1 cellular context compared by ENCODE assay signal in the genomic region with DNA sequence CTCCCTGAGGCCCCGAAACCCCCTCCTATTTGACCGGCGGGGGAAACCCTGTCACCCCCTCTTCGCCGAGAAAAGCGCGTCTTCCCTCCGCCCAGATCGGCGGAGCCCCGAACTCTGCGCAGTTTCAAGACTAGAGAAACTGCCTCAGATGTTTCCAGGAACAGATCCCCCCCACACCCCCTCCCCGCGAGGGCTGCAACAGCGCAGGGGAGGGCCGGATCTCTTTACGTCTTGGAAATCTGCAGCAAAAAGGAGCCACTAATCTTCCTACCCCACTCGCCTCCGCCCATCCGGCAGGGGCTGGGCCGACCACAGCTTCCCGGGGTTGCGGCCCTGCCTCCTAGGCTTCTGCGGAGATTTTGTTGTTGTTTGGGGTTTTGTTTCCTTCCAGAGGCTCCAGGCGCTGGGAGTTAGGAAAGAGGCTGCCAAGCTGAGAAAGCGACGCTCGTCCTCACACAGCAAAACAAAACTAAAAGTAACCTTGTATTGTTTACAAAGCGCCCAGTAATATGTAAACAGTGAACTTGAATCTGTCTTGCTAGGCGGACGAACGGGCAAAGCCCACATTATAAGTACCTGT.
TF ChIP-seq lines count a peak whose summit lies in the region.

No MANE protein-coding gene starts in this region.

TF ChIP-seq in IMR-90, 13 proteins besides CTCF, POLR2A, EP300 and RAD21 (continued from another document):
- TF ChIP-seq, protein P1, sequence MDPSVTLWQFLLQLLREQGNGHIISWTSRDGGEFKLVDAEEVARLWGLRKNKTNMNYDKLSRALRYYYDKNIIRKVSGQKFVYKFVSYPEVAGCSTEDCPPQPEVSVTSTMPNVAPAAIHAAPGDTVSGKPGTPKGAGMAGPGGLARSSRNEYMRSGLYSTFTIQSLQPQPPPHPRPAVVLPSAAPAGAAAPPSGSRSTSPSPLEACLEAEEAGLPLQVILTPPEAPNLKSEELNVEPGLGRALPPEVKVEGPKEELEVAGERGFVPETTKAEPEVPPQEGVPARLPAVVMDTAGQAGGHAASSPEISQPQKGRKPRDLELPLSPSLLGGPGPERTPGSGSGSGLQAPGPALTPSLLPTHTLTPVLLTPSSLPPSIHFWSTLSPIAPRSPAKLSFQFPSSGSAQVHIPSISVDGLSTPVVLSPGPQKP (IDR thresholded peaks at IDR 0.05; ENCODE audit: borderline replicate concordance, low read depth, low read length) = no peak
- TF ChIP-seq SMC3 (IDR thresholded peaks at IDR 0.05; ENCODE audit: low read depth, low read length) (no peak), MAZ (IDR thresholded peaks at IDR 0.05; ENCODE audit: borderline replicate concordance, low read depth, low read length) (no peak), FOS (IDR thresholded peaks at IDR 0.05; ENCODE audit: low read depth, low read length) (no peak), MXI1 (IDR thresholded peaks at IDR 0.05; ENCODE audit: borderline replicate concordance, low read depth, low read length) (no peak), CHD1 (IDR thresholded peaks at IDR 0.05; ENCODE audit: low read depth, low read length) (no peak)
